17 cellular contexts compared by ENCODE assay signal in the genomic region with DNA sequence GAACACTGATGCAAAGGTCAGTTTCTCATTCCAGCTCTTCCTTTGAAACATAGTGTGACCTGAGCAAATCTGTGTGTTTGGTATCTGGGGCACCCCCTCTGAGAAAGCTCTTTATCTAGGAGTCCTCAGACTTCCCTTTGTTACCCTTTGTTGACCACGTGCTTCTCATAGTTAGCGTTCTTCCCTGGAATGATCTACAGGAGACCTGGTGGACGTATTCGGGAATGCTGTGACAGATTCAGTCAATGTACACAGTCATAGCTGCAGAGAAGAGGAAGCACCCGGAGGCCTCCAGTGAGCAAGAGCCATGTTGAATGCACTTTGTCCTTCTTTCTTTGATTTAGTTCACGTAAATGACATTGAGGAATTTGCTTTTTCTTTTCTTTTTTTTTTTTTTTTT.
"Had no signal": no experiment of that assay in that cellular context is flagged by ENCODE, and none has a peak within 500 bp of the region (broad histone marks: within the 10 kb centered on the region; RNA-seq: fewer than 3 reads in every experiment).

No MANE protein-coding gene starts in this region.

- H3K4me3 Mint-ChIP-seq: activated naive CD8-positive, alpha-beta T cell treated with anti-CD3 and anti-CD28 coated beads, Interleukin-2, amount 10 ng/mL, durations not matched to agents 7 days and 5 days; dendritic cell treated with granulocyte-macrophage colony-stimulating factor and Interleukin-4, amounts not matched to agents 40 ng/mL and 50 ng/mL, for 4 days; effector memory CD8-positive, alpha-beta T cell; natural killer cell had no signal

- H3K27ac ChIP-seq: psoas muscle, stomach, thoracic aorta, uterus had no signal

- H3K27me3 ChIP-seq: stomach, uterus had no signal

- H3K4me3 ChIP-seq: psoas muscle, stomach, thoracic aorta, uterus had no signal

- H3K27ac Mint-ChIP-seq: activated naive CD8-positive, alpha-beta T cell treated with anti-CD3 and anti-CD28 coated beads, Interleukin-2, amount 10 ng/mL, durations not matched to agents 7 days and 5 days; dendritic cell treated with granulocyte-macrophage colony-stimulating factor and Interleukin-4, amounts not matched to agents 40 ng/mL and 50 ng/mL, for 4 days; effector memory CD8-positive, alpha-beta T cell; natural killer cell had no signal

- H3K36me3 ChIP-seq: stomach, thoracic aorta, uterus had no signal

- ATAC-seq: activated CD4-positive, CD25-positive, alpha-beta regulatory T cell treated with anti-CD3 and anti-CD28 coated beads, Interleukin-2, amount 50 U/mL, for 24 hours; effector memory CD8-positive, alpha-beta T cell; natural killer cell; psoas muscle; sciatic nerve had no signal

- H3K4me1 ChIP-seq: psoas muscle, stomach, uterus had no signal

- H3K4me1 Mint-ChIP-seq: activated naive CD8-positive, alpha-beta T cell treated with anti-CD3 and anti-CD28 coated beads, Interleukin-2, amount 10 ng/mL, durations not matched to agents 7 days and 5 days; natural killer cell had no signal

- H3K9me3 ChIP-seq: psoas muscle, stomach, thoracic aorta, uterus had no signal

- H3K36me3 Mint-ChIP-seq: activated naive CD8-positive, alpha-beta T cell treated with anti-CD3 and anti-CD28 coated beads, Interleukin-2, amount 10 ng/mL, durations not matched to agents 7 days and 5 days; natural killer cell had no signal

- H3K9me3 Mint-ChIP-seq: activated naive CD8-positive, alpha-beta T cell treated with anti-CD3 and anti-CD28 coated beads, Interleukin-2, amount 10 ng/mL, durations not matched to agents 7 days and 5 days; dendritic cell treated with granulocyte-macrophage colony-stimulating factor and Interleukin-4, amounts not matched to agents 40 ng/mL and 50 ng/mL, for 4 days; effector memory CD8-positive, alpha-beta T cell; natural killer cell had no signal

- H3K27me3 Mint-ChIP-seq: dendritic cell treated with granulocyte-macrophage colony-stimulating factor and Interleukin-4, amounts not matched to agents 40 ng/mL and 50 ng/mL, for 4 days had no signal

- DNase-seq: activated CD4-positive, alpha-beta T cell treated with anti-CD3 and anti-CD28 coated beads, Interleukin-2, amount 50 U/mL, for 1 hour; activated CD8-positive, alpha-beta memory T cell treated with anti-CD3 and anti-CD28 coated beads for 24 hours; activated gamma-delta T cell treated with Interleukin-2 at 50 U/mL for 16 hours; activated naive CD8-positive, alpha-beta T cell treated with anti-CD3 and anti-CD28 coated beads, Interleukin-2, amount 10 ng/mL, durations not matched to agents 7 days and 5 days; cerebellar nuclear complex; effector memory CD8-positive, alpha-beta T cell; erythroblast; islet precursor cell; mesenchymal stem cell; natural killer cell; psoas muscle; stomach; uterus had no signal
